7 cellular contexts compared by ENCODE assay signal in the genomic region with DNA sequence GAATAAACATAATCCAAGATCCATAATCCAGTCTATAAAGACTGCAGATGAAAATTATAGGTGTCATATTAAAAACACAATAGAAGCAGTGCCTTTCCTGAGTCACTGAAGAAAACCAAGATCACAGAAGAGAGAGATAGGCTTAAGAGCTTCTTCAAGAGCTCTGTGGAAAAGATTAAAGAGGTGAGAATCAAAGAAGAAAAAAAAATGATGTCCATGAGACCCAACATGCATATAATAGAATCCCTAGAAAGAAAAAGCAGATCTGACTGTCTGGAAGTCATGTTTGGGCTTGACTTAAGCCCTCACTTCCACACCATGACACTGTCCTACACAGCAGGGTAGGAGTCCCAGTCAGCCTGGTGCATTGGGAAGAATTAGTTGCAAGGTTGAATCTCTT.
"Had no signal": no experiment of that assay in that cellular context is flagged by ENCODE, and none has a peak within 500 bp of the region (broad histone marks: within the 10 kb centered on the region; RNA-seq: fewer than 3 reads in every experiment).

No MANE protein-coding gene starts in this region.

- H3K27ac ChIP-seq: HL-60 had no signal

- H3K4me3 Mint-ChIP-seq: GM23338, H9, HFFc6, IgD-negative memory B cell had no signal

- ATAC-seq: GM23338, HepG2 had no signal

- H3K27ac Mint-ChIP-seq: GM23338, H9, HFFc6, IgD-negative memory B cell had no signal

- H2AFZ ChIP-seq: GM23338 had no signal

- H3K4me3 ChIP-seq: GM23338 had no signal

- H3K4me2 ChIP-seq: GM23338 had no signal

- H3K36me3 Mint-ChIP-seq: IgD-negative memory B cell had no signal

- DNase-seq: H9, HFFc6, KBM-7 had no signal

- H3K9me3 Mint-ChIP-seq: HFFc6 had no signal
